8 cellular contexts compared by ENCODE assay signal in genomic region chr7:100148559-100149328, GRCh38. TPM values are rescaled to one million over a fixed set of nuclear protein-coding genes. Genes with fewer than 3 reads are reported as not detected.
DNase-seq lines count a peak whose midpoint lies in the region; ATAC-seq and TF ChIP-seq lines count a peak whose summit lies in the region.

TSS of gene LAMTOR4 (plus strand) at chr7:100148918. CDS start at chr7:100148973, 55 bp downstream.

- in situ Hi-C loops in GM13977 (cut with MboI; ENCODE audit: low pct_unique_long_range_greater_than_20kb, low sequenced_read_pairs, unreplicated experiment): no loop called here

- H3K4me3 Mint-ChIP-seq in T-helper 1 cell treated with Interleukin-12 subunit alpha and Interleukin-12 subunit beta and Interleukin-4 antibody, amounts not matched to agents 30 μg/mL and 1 μg/mL, for 36 hours: peak within 1 kb of the TSS; percentile 96

- H3K36me3 Mint-ChIP-seq in T-helper 1 cell treated with Interleukin-12 subunit alpha and Interleukin-12 subunit beta and Interleukin-4 antibody, amounts not matched to agents 30 μg/mL and 1 μg/mL, for 36 hours (ENCODE audit: low read depth): peaks cover 18% of the 10 kb centered on the region

- TF ChIP-seq CTCF in GM13977 (IDR thresholded peaks at IDR 0.05; ENCODE audit: extremely low read depth, insufficient read depth, missing control alignments): no peak
- no peak for TF ChIP-seq CTCF in heart right ventricle (IDR thresholded peaks at IDR 0.05)
- TF ChIP-seq CTCF in upper lobe of right lung (IDR thresholded peaks at IDR 0.05): no peak

- H3K4me1 ChIP-seq in heart right ventricle (peaks cover 8 to 50% (median 15%) of the 10 kb centered on the region in 9 donors), upper lobe of right lung (peaks cover 11% of the 10 kb centered on the region)

- DNase-seq in GM13977 (ENCODE audit: low spot score) (peak; percentile 97), NCI-H1694 (lab: John Stamatoyannopoulos, UW) (peak; percentile 99), amniotic stem cell (lab: John Stamatoyannopoulos, UW) (peak; percentile 97), heart right ventricle (peak; percentile 98 to 100), posterior vena cava (ENCODE audit: low spot score) (peak; percentile 99), upper lobe of right lung (peak; percentile 99)

- intact Hi-C loops in heart right ventricle (cut with DNase I): no loop called here
- intact Hi-C loops in posterior vena cava (cut with DNase I): no loop called here
- intact Hi-C loops in upper lobe of right lung (cut with DNase I): no loop called here

- H3K4me1 Mint-ChIP-seq in T-helper 1 cell treated with Interleukin-12 subunit alpha and Interleukin-12 subunit beta and Interleukin-4 antibody, amounts not matched to agents 30 μg/mL and 1 μg/mL, for 36 hours (ENCODE audit: low read depth): peaks cover 28% of the 10 kb centered on the region

- H3K27ac ChIP-seq in heart right ventricle (peak within 1 kb of the TSS in 9 of 10 donors; percentile 71 to 94 (median 88)), upper lobe of right lung (peak within 1 kb of the TSS; percentile 85)

- H3K4me3 ChIP-seq in heart right ventricle (peak within 1 kb of the TSS; percentile 48 to 99 (median 77)), upper lobe of right lung (peak within 1 kb of the TSS; percentile 88)

- 0% methylated on average over 46 of the region's 46 CpGs for WGBS in heart right ventricle, 2 donors

- H3K27ac Mint-ChIP-seq in T-helper 1 cell treated with Interleukin-12 subunit alpha and Interleukin-12 subunit beta and Interleukin-4 antibody, amounts not matched to agents 30 μg/mL and 1 μg/mL, for 36 hours: peak within 1 kb of the TSS; percentile 90

- no peaks in the 10 kb centered on the region for H3K27me3 ChIP-seq in heart right ventricle
- no peaks in the 10 kb centered on the region for H3K27me3 ChIP-seq in upper lobe of right lung

- H3K9me3 ChIP-seq in heart right ventricle (no peaks in the 10 kb centered on the region), upper lobe of right lung (no peaks in the 10 kb centered on the region)

- H3K36me3 ChIP-seq in heart right ventricle: peaks cover 0 to 33% (median 8%) of the 10 kb centered on the region in 9 donors
- H3K36me3 ChIP-seq in upper lobe of right lung: no peaks in the 10 kb centered on the region

- no peaks in the 10 kb centered on the region for H3K27me3 Mint-ChIP-seq in T-helper 1 cell treated with Interleukin-12 subunit alpha and Interleukin-12 subunit beta and Interleukin-4 antibody, amounts not matched to agents 30 μg/mL and 1 μg/mL, for 36 hours (ENCODE audit: low read depth)

- ATAC-seq in HG02884 (IDR thresholded peaks at IDR 0.05; ENCODE audit: unreplicated experiment) (peak; percentile 94), heart right ventricle (peak; percentile 98 to 100 (median 99)), upper lobe of right lung (peak; percentile 99)

- H3K9me3 Mint-ChIP-seq in T-helper 1 cell treated with Interleukin-12 subunit alpha and Interleukin-12 subunit beta and Interleukin-4 antibody, amounts not matched to agents 30 μg/mL and 1 μg/mL, for 36 hours: no peaks in the 10 kb centered on the region

RNA-seq across cellular contexts. Expression of gene LAMTOR4, which starts in this region (rescaled TPM):
- total RNA-seq in heart right ventricle (100 to 1,000 TPM in 1 of 10 donors, 10 to 100 TPM in 9; 72.3 to 102 (median 88.5) TPM), posterior vena cava (10 to 100 TPM; 72.6 to 91.6 TPM), upper lobe of right lung (105 TPM)
- polyA plus RNA-seq in heart right ventricle: 100 to 1,000 TPM; 147 to 210 TPM

Comparison
In these comparisons a context has a peak if more than half of its experiments do, and no peak if none do; other contexts are left out.
1. Peak in every context shown above with its lines: DNase-seq, ATAC-seq, H3K4me3 ChIP-seq and H3K27ac ChIP-seq.